Comparison of ENCODE assay signal across 10 cellular contexts in the genomic region with DNA sequence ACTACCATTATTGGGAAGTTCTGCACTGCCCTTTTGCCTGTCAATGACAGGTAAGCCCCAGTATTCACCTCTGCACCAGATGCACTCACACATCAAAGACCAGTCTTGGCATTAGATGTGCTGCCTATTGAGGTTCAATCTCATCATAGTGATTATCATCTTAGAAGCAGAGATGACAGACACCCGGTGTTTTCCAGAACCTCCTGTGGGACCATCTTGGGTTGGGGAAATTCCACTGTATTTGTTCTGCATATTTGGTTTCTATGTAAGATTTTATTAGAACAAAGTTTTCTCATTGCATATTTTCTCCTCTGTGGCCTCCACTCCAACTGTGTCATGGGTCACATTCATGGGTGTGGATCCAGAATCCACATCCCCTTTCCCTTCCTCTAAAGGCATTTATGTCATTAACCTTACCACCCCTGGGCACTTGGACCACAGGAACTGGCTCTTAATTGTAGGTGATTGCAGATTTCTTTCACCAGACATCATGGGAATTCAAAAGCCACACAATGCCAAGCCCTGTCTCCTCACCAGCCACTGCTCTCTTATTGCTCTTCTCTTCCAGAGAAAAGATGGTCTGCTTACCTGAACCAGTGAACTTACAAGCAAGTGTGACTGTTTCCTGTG. TPM values are rescaled to one million over a fixed set of nuclear protein-coding genes. Genes with fewer than 3 reads are reported as not detected.
DNase-seq lines count a peak whose midpoint lies in the region; ATAC-seq and TF ChIP-seq lines count a peak whose summit lies in the region.
"Had no signal": no experiment of that assay in that cellular context is flagged by ENCODE, and none has a peak within 500 bp of the region (broad histone marks: within the 10 kb centered on the region; RNA-seq: fewer than 3 reads in every experiment).

No MANE protein-coding gene starts in this region.

- no peak for TF ChIP-seq POLR2A in erythroblast (IDR thresholded peaks at IDR 0.05; ENCODE audit: low read length)

- peak; percentile 41 for ATAC-seq in GM19452 (IDR thresholded peaks at IDR 0.05; ENCODE audit: unreplicated experiment)
- peak; percentile 31 for ATAC-seq in HG03457 (IDR thresholded peaks at IDR 0.05; ENCODE audit: unreplicated experiment)
- peak; percentile 11 for ATAC-seq in left ventricle myocardium superior

- intact Hi-C loops in left ventricle myocardium superior (cut with micrococcal nuclease): no loop called here

- DNase-seq in CD1c-positive myeloid dendritic cell (ENCODE audit: extremely low spot score): peak; percentile 83
- DNase-seq in left ventricle myocardium superior: no peak
- no peak for DNase-seq in NCI-H146 (lab: John Stamatoyannopoulos, UW)
- DNase-seq in activated gamma-delta T cell treated with Interleukin-2 at 50 U/mL for 16 hours: no peak
- DNase-seq in Ammon's horn (ENCODE audit: low spot score): no peak
- DNase-seq in erythroblast (lab: John Stamatoyannopoulos, UW): no peak
- DNase-seq: DMS53, sigmoid colon had no signal

RNA-seq across cellular contexts. Expression of a gene that starts 31.2 kb away (rescaled TPM):
- total RNA-seq in left ventricle myocardium superior: 1.3 TPM

RNA-seq across cellular contexts. Expression of a gene that starts 31.5 kb away (rescaled TPM):
- total RNA-seq in left ventricle myocardium superior: 586 TPM

RNA-seq across cellular contexts. Expression of a gene that starts 48.3 kb away (rescaled TPM):
- total RNA-seq in left ventricle myocardium superior: 177 TPM

RNA-seq across cellular contexts. Expression of a gene that starts 49.6 kb away (rescaled TPM):
- total RNA-seq in left ventricle myocardium superior: 10.3 TPM
